1 cellular context compared by ENCODE assay signal in genomic region chr1:95122151-95122697, GRCh38.
TF ChIP-seq lines count a peak whose summit lies in the region.

No MANE protein-coding gene starts in this region.

TF ChIP-seq in HepG2, 621 proteins besides CTCF, POLR2A, EP300 and RAD21 (continued from another document and continues in another):
- TF ChIP-seq GTF3A (CRISPR knock-in tag; conservative IDR thresholded peaks at IDR 0.05) (no peak), RNF2 (conservative IDR thresholded peaks at IDR 0.05; ENCODE audit: low read depth) (peak; percentile 43; the same call in 1 of the 2 replicates), DPF2 (CRISPR knock-in tag; IDR thresholded peaks at IDR 0.05; ENCODE audit: borderline replicate concordance, low read depth) (peak; percentile 80), BRD4 (CRISPR knock-in tag; IDR thresholded peaks at IDR 0.05) (no peak; the same call in 1 of the 2 replicates), FOXP4 (CRISPR knock-in tag; IDR thresholded peaks at IDR 0.05) (peak; percentile 99), CCDC6 (CRISPR knock-in tag; IDR thresholded peaks at IDR 0.05) (peak; percentile 76; the same call in 1 of the 2 replicates), NFKB2 (CRISPR knock-in tag; IDR thresholded peaks at IDR 0.05; ENCODE audit: borderline replicate concordance) (no peak), KAT2B (IDR thresholded peaks at IDR 0.05; ENCODE audit: borderline replicate concordance, low read depth, low read length) (no peak), HDAC6 (IDR thresholded peaks at IDR 0.05; ENCODE audit: low read depth, low read length) (no peak), NR0B2 (CRISPR knock-in tag; IDR thresholded peaks at IDR 0.05) (no peak), RAD51 (IDR thresholded peaks at IDR 0.05; ENCODE audit: borderline replicate concordance) (no peak), ZNF512B (CRISPR knock-in tag; IDR thresholded peaks at IDR 0.05; ENCODE audit: borderline replicate concordance) (no peak), ZNF644 (CRISPR knock-in tag; IDR thresholded peaks at IDR 0.05; ENCODE audit: low read depth) (peak; percentile 72; the same call in 1 of the 2 replicates), ZNF326 (CRISPR knock-in tag; IDR thresholded peaks at IDR 0.05; ENCODE audit: borderline replicate concordance) (no peak), AGO2 (optimal IDR thresholded peaks at IDR 0.05; ENCODE audit: low read depth, low read length) (no peak), MBNL3 (CRISPR knock-in tag; conservative IDR thresholded peaks at IDR 0.05) (no peak), FOXK1 (CRISPR knock-in tag; IDR thresholded peaks at IDR 0.05; ENCODE audit: borderline replicate concordance, low read depth) (peak; percentile 86), FOXM1 (CRISPR knock-in tag; IDR thresholded peaks at IDR 0.05) (no peak), HNRNPL (IDR thresholded peaks at IDR 0.05; ENCODE audit: low read depth, low read length) (no peak), ZNF235 (CRISPR knock-in tag; IDR thresholded peaks at IDR 0.05; ENCODE audit: borderline replicate concordance) (no peak), ZNF713 (CRISPR knock-in tag; IDR thresholded peaks at IDR 0.05) (0 out of 2 replicates have a peak, but pooled peaks have one; percentile 29), ARID4A (CRISPR knock-in tag; IDR thresholded peaks at IDR 0.05; ENCODE audit: borderline replicate concordance) (peak; percentile 73; the same call in 1 of the 2 replicates), RFXANK (CRISPR knock-in tag; IDR thresholded peaks at IDR 0.05) (no peak), MXD4 (CRISPR knock-in tag; IDR thresholded peaks at IDR 0.05) (no peak; the same call in 1 of the 2 replicates), ZNF546 (CRISPR knock-in tag; conservative IDR thresholded peaks at IDR 0.05) (no peak), DDIT3 (CRISPR knock-in tag; IDR thresholded peaks at IDR 0.05) (no peak), ZNF337 (CRISPR knock-in tag; IDR thresholded peaks at IDR 0.05; ENCODE audit: borderline replicate concordance, low read depth) (no peak), ZNF660 (CRISPR knock-in tag; IDR thresholded peaks at IDR 0.05; ENCODE audit: borderline replicate concordance, low read depth) (no peak), ZNF281 (CRISPR knock-in tag; IDR thresholded peaks at IDR 0.05; ENCODE audit: borderline replicate concordance) (peak; percentile 56), PTBP1 (IDR thresholded peaks at IDR 0.05; ENCODE audit: low read depth, low read length, poor library complexity, severe bottlenecking) (no peak), ZNF709 (CRISPR knock-in tag; IDR thresholded peaks at IDR 0.05) (peak; percentile 70; the same call in 1 of the 2 replicates), SSRP1 (CRISPR knock-in tag; IDR thresholded peaks at IDR 0.05) (no peak), ZNF33B (CRISPR knock-in tag; IDR thresholded peaks at IDR 0.05) (no peak), KLF6 (CRISPR knock-in tag; IDR thresholded peaks at IDR 0.05) (no peak), POLR2AphosphoS2 (IDR thresholded peaks at IDR 0.05; ENCODE audit: low read depth, low read length) (no peak), ZNF101 (CRISPR knock-in tag; IDR thresholded peaks at IDR 0.05; ENCODE audit: borderline replicate concordance, low read depth) (no peak), ZMYM4 (CRISPR knock-in tag; IDR thresholded peaks at IDR 0.05) (peak; percentile 94), HOXD1 (CRISPR knock-in tag; IDR thresholded peaks at IDR 0.05) (no peak), GABPB1 (CRISPR knock-in tag; IDR thresholded peaks at IDR 0.05) (no peak), BATF2 (CRISPR knock-in tag; IDR thresholded peaks at IDR 0.05) (no peak), ZNF225 (CRISPR knock-in tag; IDR thresholded peaks at IDR 0.05) (no peak), SAFB2 (CRISPR knock-in tag; IDR thresholded peaks at IDR 0.05; ENCODE audit: borderline replicate concordance, low read depth) (peak; percentile 69; the same call in 1 of the 2 replicates), ZNF256 (CRISPR knock-in tag; conservative IDR thresholded peaks at IDR 0.05) (0 out of 2 replicates have a peak, but pooled peaks have one; percentile 51), SIX1 (CRISPR knock-in tag; IDR thresholded peaks at IDR 0.05; ENCODE audit: borderline replicate concordance) (peak; percentile 93), SMYD3 (CRISPR knock-in tag; IDR thresholded peaks at IDR 0.05) (peak; percentile 96), PHF21A (CRISPR knock-in tag; IDR thresholded peaks at IDR 0.05) (peak; percentile 93)
- TF ChIP-seq, protein P1, sequence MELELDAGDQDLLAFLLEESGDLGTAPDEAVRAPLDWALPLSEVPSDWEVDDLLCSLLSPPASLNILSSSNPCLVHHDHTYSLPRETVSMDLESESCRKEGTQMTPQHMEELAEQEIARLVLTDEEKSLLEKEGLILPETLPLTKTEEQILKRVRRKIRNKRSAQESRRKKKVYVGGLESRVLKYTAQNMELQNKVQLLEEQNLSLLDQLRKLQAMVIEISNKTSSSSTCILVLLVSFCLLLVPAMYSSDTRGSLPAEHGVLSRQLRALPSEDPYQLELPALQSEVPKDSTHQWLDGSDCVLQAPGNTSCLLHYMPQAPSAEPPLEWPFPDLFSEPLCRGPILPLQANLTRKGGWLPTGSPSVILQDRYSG (CRISPR knock-in tag; IDR thresholded peaks at IDR 0.05), result no peak
- TF ChIP-seq, protein P2, sequence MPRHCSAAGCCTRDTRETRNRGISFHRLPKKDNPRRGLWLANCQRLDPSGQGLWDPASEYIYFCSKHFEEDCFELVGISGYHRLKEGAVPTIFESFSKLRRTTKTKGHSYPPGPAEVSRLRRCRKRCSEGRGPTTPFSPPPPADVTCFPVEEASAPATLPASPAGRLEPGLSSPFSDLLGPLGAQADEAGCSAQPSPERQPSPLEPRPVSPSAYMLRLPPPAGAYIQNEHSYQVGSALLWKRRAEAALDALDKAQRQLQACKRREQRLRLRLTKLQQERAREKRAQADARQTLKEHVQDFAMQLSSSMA (CRISPR knock-in tag; IDR thresholded peaks at IDR 0.05), result 0 out of 2 replicates have a peak, but pooled peaks have one; percentile 49
- TF ChIP-seq, protein P3, sequence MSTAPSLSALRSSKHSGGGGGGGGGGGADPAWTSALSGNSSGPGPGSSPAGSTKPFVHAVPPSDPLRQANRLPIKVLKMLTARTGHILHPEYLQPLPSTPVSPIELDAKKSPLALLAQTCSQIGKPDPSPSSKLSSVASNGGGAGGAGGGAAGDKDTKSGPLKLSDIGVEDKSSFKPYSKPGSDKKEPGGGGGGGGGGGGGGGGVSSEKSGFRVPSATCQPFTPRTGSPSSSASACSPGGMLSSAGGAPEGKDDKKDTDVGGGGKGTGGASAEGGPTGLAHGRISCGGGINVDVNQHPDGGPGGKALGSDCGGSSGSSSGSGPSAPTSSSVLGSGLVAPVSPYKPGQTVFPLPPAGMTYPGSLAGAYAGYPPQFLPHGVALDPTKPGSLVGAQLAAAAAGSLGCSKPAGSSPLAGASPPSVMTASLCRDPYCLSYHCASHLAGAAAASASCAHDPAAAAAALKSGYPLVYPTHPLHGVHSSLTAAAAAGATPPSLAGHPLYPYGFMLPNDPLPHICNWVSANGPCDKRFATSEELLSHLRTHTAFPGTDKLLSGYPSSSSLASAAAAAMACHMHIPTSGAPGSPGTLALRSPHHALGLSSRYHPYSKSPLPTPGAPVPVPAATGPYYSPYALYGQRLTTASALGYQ (CRISPR knock-in tag; IDR thresholded peaks at IDR 0.05), result peak; percentile 94
